In genomic region chr3:173538410-173538809, GRCh38 we compare ENCODE assay signal across 1 cellular context.
TF ChIP-seq lines count a peak whose summit lies in the region.

No MANE protein-coding gene starts in this region.

TF ChIP-seq in HCT116, 20 proteins besides CTCF, POLR2A, EP300 and RAD21 (continued from another document):
- TF ChIP-seq ATF3 (IDR thresholded peaks at IDR 0.05) (no peak), REST (IDR thresholded peaks at IDR 0.05; ENCODE audit: low read depth) (no peak), ZNF274 (IDR thresholded peaks at IDR 0.05; ENCODE audit: low read depth, low read length) (no peak), CBX3 (IDR thresholded peaks at IDR 0.05; ENCODE audit: low read depth) (no peak), EZH2phosphoT487 (IDR thresholded peaks at IDR 0.05; ENCODE audit: borderline replicate concordance) (no peak), FOSL1 (IDR thresholded peaks at IDR 0.05; ENCODE audit: low read depth) (no peak), SP1 (IDR thresholded peaks at IDR 0.05; ENCODE audit: low read depth) (no peak), SRF (IDR thresholded peaks at IDR 0.05; ENCODE audit: low read depth) (no peak), ELF1 (IDR thresholded peaks at IDR 0.05; ENCODE audit: borderline replicate concordance, low read depth) (no peak), CEBPB (IDR thresholded peaks at IDR 0.05; ENCODE audit: low read depth) (no peak), EZH2 (IDR thresholded peaks at IDR 0.05) (no peak)
